Comparison of ENCODE assay signal across 28 cellular contexts in genomic region chr1:109569323-109569722, GRCh38. TPM values are rescaled to one million over a fixed set of nuclear protein-coding genes. Genes with fewer than 3 reads are reported as not detected.
A peak's percentile ranks its signal among the peaks of the same experiment; 100 is the strongest.
DNase-seq lines count a peak whose midpoint lies in the region; ATAC-seq, FAIRE-seq and TF ChIP-seq lines count a peak whose summit lies in the region.
"Had no signal": no experiment of that assay in that cellular context is flagged by ENCODE, and none has a peak within 500 bp of the region (broad histone marks: within the 10 kb centered on the region; RNA-seq: fewer than 3 reads in every experiment).

No MANE protein-coding gene starts in this region.

- peaks cover under 1% of the 10 kb centered on the region; the same call in 1 of the 2 replicates for H3K36me3 ChIP-seq in DOHH2 (ENCODE audit: control insufficient read depth, low read length)
- H3K36me3 ChIP-seq in RWPE2 (ENCODE audit: low read depth): peaks cover 12% of the 10 kb centered on the region
- H3K36me3 ChIP-seq in keratinocyte (ENCODE audit: control insufficient read depth in 2 of 2, extremely low read depth in 1 of 2, insufficient read depth in 2 of 2, low read length in 2 of 2): peaks cover 0 to 3% of the 10 kb centered on the region in 2 experiments
- no peaks in the 10 kb centered on the region for H3K36me3 ChIP-seq in testis (ENCODE audit: low read depth, missing control alignments)

- H3K4me2 ChIP-seq in DOHH2 (ENCODE audit: low read length) (0 out of 2 replicates have a peak overlapping the region, but pooled peaks have one; percentile 32), keratinocyte (ENCODE audit: control insufficient read depth, extremely low read depth, insufficient read depth, low read depth, low read length) (peak overlapping the region; percentile 7)

- peaks cover 10% of the 10 kb centered on the region; the same call in 1 of the 2 replicates for H4K20me1 ChIP-seq in DOHH2 (ENCODE audit: control insufficient read depth, insufficient read depth, low read depth, low read length)
- H4K20me1 ChIP-seq in keratinocyte (ENCODE audit: control insufficient read depth, extremely low read depth, insufficient read depth, low read length): peaks cover 15% of the 10 kb centered on the region

- H3K9me2 ChIP-seq in DOHH2 (replicated peaks; ENCODE audit: control insufficient read depth, low read length): no peaks in the 10 kb centered on the region

- H3K9me3 ChIP-seq in DOHH2 (ENCODE audit: control insufficient read depth, insufficient read depth, low read length): no peaks in the 10 kb centered on the region
- H3K9me3 ChIP-seq in RWPE2 (ENCODE audit: severe bottlenecking): no peaks in the 10 kb centered on the region
- H3K9me3 ChIP-seq in keratinocyte (ENCODE audit: control insufficient read depth, low read depth, low read length): no peaks in the 10 kb centered on the region
- H3K9me3 ChIP-seq in testis: no peaks in the 10 kb centered on the region
- H3K9me3 ChIP-seq: Caco-2 had no signal

- no peak for TF ChIP-seq POLR2A in testis (IDR thresholded peaks at IDR 0.05)

- WGBS in testis, 2 donors: 59 to 73% methylated on average over 1 of the region's 1 CpG

- TF ChIP-seq CTCF in DOHH2 (IDR thresholded peaks at IDR 0.05; ENCODE audit: low read depth, low read length, poor library complexity, severe bottlenecking) (no peak), RWPE2 (IDR thresholded peaks at IDR 0.05; ENCODE audit: poor library complexity, severe bottlenecking) (no peak), keratinocyte (optimal IDR thresholded peaks at IDR 0.05 in 1 of 3, IDR thresholded peaks at IDR 0.05 in 1 of 3, conservative IDR thresholded peaks at IDR 0.05 in 1 of 3; ENCODE audit: extremely low read depth in 1 of 3, insufficient read depth in 2 of 3, low read length in 3 of 3) (no peak), testis (IDR thresholded peaks at IDR 0.05) (no peak)

- no peak overlapping the region for H3K27ac ChIP-seq in DOHH2 (ENCODE audit: low read depth, low read length)
- H3K27ac ChIP-seq in RWPE2 (ENCODE audit: poor library complexity, severe bottlenecking): peak overlapping the region; percentile 40
- H3K27ac ChIP-seq in keratinocyte (ENCODE audit: control insufficient read depth, insufficient read depth, low read length): no peak overlapping the region
- H3K27ac ChIP-seq in testis: no peak overlapping the region

- intact Hi-C loops in testis (cut with DNase I; ENCODE audit: low total_unique reads): no loop called here

- H3K4me3 ChIP-seq in DOHH2 (ENCODE audit: low read length) (no peak overlapping the region), RWPE2 (ENCODE audit: severe bottlenecking) (no peak overlapping the region), keratinocyte (ENCODE audit: control insufficient read depth in 2 of 3, extremely low read depth in 1 of 3, insufficient read depth in 2 of 3, low read depth in 1 of 3, low read length in 3 of 3) (no peak overlapping the region), testis (no peak overlapping the region)

- H3K9ac ChIP-seq in keratinocyte (ENCODE audit: control insufficient read depth, extremely low read depth, insufficient read depth, low read length): no peak overlapping the region

- dilution Hi-C loops in keratinocyte (cut with MboI; ENCODE audit: extremely low pct_ligation_motif_present, low sequenced_read_pairs): no loop called here

- no peaks in the 10 kb centered on the region; the same call in 1 of the 2 replicates for H3F3A ChIP-seq in DOHH2 (ENCODE audit: control insufficient read depth, insufficient read depth)

- FAIRE-seq in keratinocyte (lab: Jason Lieb, UNC): no peak
- FAIRE-seq: GM12892, GM19239 had no signal

- H3K79me2 ChIP-seq in DOHH2 (ENCODE audit: control insufficient read depth, low read length): peaks cover 86% of the 10 kb centered on the region
- H3K79me2 ChIP-seq in keratinocyte (ENCODE audit: control insufficient read depth, insufficient read depth, low read length): peaks cover 95% of the 10 kb centered on the region

- peaks cover 2% of the 10 kb centered on the region for H3K9me1 ChIP-seq in keratinocyte (ENCODE audit: control insufficient read depth, extremely low read depth, insufficient read depth, low read length)

- no peak for DNase-seq in RWPE2 (ENCODE audit: low spot score)
- DNase-seq in keratinocyte (ENCODE audit: low read depth, low spot score): no peak
- DNase-seq in pons (ENCODE audit: low spot score): peak; percentile 29
- DNase-seq in COLO829 (ENCODE audit: low spot score): no peak
- DNase-seq in testis: no peak
- DNase-seq in GM03348 (ENCODE audit: low spot score): no peak
- DNase-seq in DMS53 treated with DMSO at 0.1 percent for 48 hours (lab: John Stamatoyannopoulos, UW; ENCODE audit: unreplicated experiment): no peak
- DNase-seq: C1 segment of cervical spinal cord; Caco-2; CD4-positive, alpha-beta memory T cell; DMS79; GF-D8; NCI-H1092; NCI-H1417 treated with DMSO at 0.1 percent for 48 hours; NCI-H187; NCI-H2081 treated with DMSO at 0.1 percent for 48 hours; NCI-H2171; NCI-H524 treated with DMSO at 0.1 percent for 48 hours; NCI-H774; RPMI8226; SHP77 treated with DMSO at 0.1 percent for 48 hours had no signal

- H2AFZ ChIP-seq in keratinocyte (ENCODE audit: control insufficient read depth, low read length): no peak overlapping the region

- H3K4me1 ChIP-seq in DOHH2 (ENCODE audit: control insufficient read depth, low read length) (peaks cover 25% of the 10 kb centered on the region), RWPE2 (ENCODE audit: insufficient read depth, poor library complexity, severe bottlenecking) (peaks cover 23% of the 10 kb centered on the region), keratinocyte (ENCODE audit: control insufficient read depth, extremely low read depth, insufficient read depth, low read length) (peaks cover 20% of the 10 kb centered on the region), testis (peaks cover 4% of the 10 kb centered on the region)

- no peak for ATAC-seq in RWPE2 (ENCODE audit: low read depth)
- ATAC-seq: HCT116 had no signal

- H3K27me3 ChIP-seq in DOHH2 (ENCODE audit: control insufficient read depth, low read length): no peaks in the 10 kb centered on the region
- H3K27me3 ChIP-seq in RWPE2 (ENCODE audit: insufficient read depth, poor library complexity, severe bottlenecking): no peaks in the 10 kb centered on the region
- no peaks in the 10 kb centered on the region for H3K27me3 ChIP-seq in keratinocyte (ENCODE audit: control insufficient read depth, extremely low read depth, insufficient read depth, low read length)
- no peaks in the 10 kb centered on the region for H3K27me3 ChIP-seq in testis

RNA-seq across cellular contexts. Expression of gene GNAI3, which starts 20.9 kb away (rescaled TPM):
- polyA plus RNA-seq in keratinocyte (8.3 to 14.1 TPM (median 10.3 TPM) in 3 replicates), testis (ENCODE audit: insufficient read depth, low read depth, low replicate concordance) (5.7 TPM)
- polyA plus RNA-seq in keratinocyte (2011; ENCODE audit: low read depth): 12.5 TPM
- 7.7 and 13.2 TPM in 2 replicates for polyA plus RNA-seq in keratinocyte (2011; cell fraction: cytosol; rRNA removed)
- 9.7 and 12.4 TPM in 2 replicates for polyA plus RNA-seq in keratinocyte (2011; cell fraction: nucleus; rRNA removed)
- 9.7 and 10.5 TPM in 2 replicates for polyA plus RNA-seq in keratinocyte (2012; ENCODE audit: low replicate concordance)
- polyA minus RNA-seq in keratinocyte: 3.5 to 18.4 TPM (median 11.0 TPM) in 3 replicates
- polyA minus RNA-seq in keratinocyte (2011; cell fraction: cytosol; rRNA and poly(A)+ RNA removed): 8.8 TPM
- polyA minus RNA-seq in keratinocyte (2011; cell fraction: nucleus; rRNA and poly(A)+ RNA removed): 11.6 and 20.2 TPM in 2 replicates
- 1 to 10 TPM; 5.8 to 5.9 TPM for total RNA-seq in testis

RNA-seq across cellular contexts. Expression of gene GPR61, which starts 29.7 kb away (rescaled TPM):
- polyA plus RNA-seq in keratinocyte (0.12 to 0.17 TPM in 2 of 3 replicates, not detected in the other), testis (ENCODE audit: insufficient read depth, low read depth, low replicate concordance) (0.91 TPM)
- polyA plus RNA-seq in keratinocyte (2011; ENCODE audit: low read depth): not detected
- not detected in 2 replicates for polyA plus RNA-seq in keratinocyte (2011; cell fraction: cytosol; rRNA removed)
- 0.33 TPM in 1 of 2 replicates, not detected in the other for polyA plus RNA-seq in keratinocyte (2011; cell fraction: nucleus; rRNA removed)
- 0.59 TPM in 1 of 2 replicates, not detected in the other for polyA plus RNA-seq in keratinocyte (2012; ENCODE audit: low replicate concordance)
- 0.03 TPM in 1 of 3 replicates, not detected in the others for polyA minus RNA-seq in keratinocyte
- polyA minus RNA-seq in keratinocyte (2011; cell fraction: cytosol; rRNA and poly(A)+ RNA removed): not detected
- not detected in 2 replicates for polyA minus RNA-seq in keratinocyte (2011; cell fraction: nucleus; rRNA and poly(A)+ RNA removed)
- 1 to 10 TPM; 2.5 to 4.1 TPM for total RNA-seq in testis
- total RNA-seq: Caco-2, H4, HT-29 had no signal
- polyA plus RNA-seq: AG04450 had no signal

RNA-seq across cellular contexts. Expression of gene GNAT2, which starts 50.1 kb away (rescaled TPM):
- polyA plus RNA-seq in keratinocyte: 0.17 to 0.23 TPM in 2 of 3 replicates, not detected in the other
- not detected for polyA plus RNA-seq in keratinocyte (2011; ENCODE audit: low read depth)
- polyA plus RNA-seq in keratinocyte (2011; cell fraction: cytosol; rRNA removed): not detected in 2 replicates
- polyA plus RNA-seq in keratinocyte (2011; cell fraction: nucleus; rRNA removed): not detected in 2 replicates
- not detected in 2 replicates for polyA plus RNA-seq in keratinocyte (2012; ENCODE audit: low replicate concordance)
- not detected in 3 replicates for polyA minus RNA-seq in keratinocyte
- not detected for polyA minus RNA-seq in keratinocyte (2011; cell fraction: cytosol; rRNA and poly(A)+ RNA removed)
- not detected in 2 replicates for polyA minus RNA-seq in keratinocyte (2011; cell fraction: nucleus; rRNA and poly(A)+ RNA removed)
- total RNA-seq in testis: 1 to 10 TPM; 2.8 to 3.0 TPM
- 4.1 TPM for polyA plus RNA-seq in testis (ENCODE audit: insufficient read depth, low read depth, low replicate concordance)
- total RNA-seq: Caco-2; CD4-positive, alpha-beta memory T cell; HT-29 had no signal
- polyA plus RNA-seq: CD4-positive, alpha-beta memory T cell had no signal

RNA-seq across cellular contexts. Expression of gene AMPD2, which starts 50.3 kb away (rescaled TPM):
- polyA plus RNA-seq in keratinocyte (17.6 to 23.6 TPM (median 21.4 TPM) in 3 replicates), testis (ENCODE audit: insufficient read depth, low read depth, low replicate concordance) (35.0 TPM)
- 8.5 TPM for polyA plus RNA-seq in keratinocyte (2011; ENCODE audit: low read depth)
- polyA plus RNA-seq in keratinocyte (2011; cell fraction: cytosol; rRNA removed): 10.8 and 13.0 TPM in 2 replicates
- polyA plus RNA-seq in keratinocyte (2011; cell fraction: nucleus; rRNA removed): 77.6 and 98.9 TPM in 2 replicates
- polyA plus RNA-seq in keratinocyte (2012; ENCODE audit: low replicate concordance): 22.2 and 24.5 TPM in 2 replicates
- polyA minus RNA-seq in keratinocyte: 30.5 to 75.5 TPM (median 37.9 TPM) in 3 replicates
- polyA minus RNA-seq in keratinocyte (2011; cell fraction: cytosol; rRNA and poly(A)+ RNA removed): 22.4 TPM
- polyA minus RNA-seq in keratinocyte (2011; cell fraction: nucleus; rRNA and poly(A)+ RNA removed): 34.0 and 39.4 TPM in 2 replicates
- 10 to 100 TPM; 54.4 to 54.5 TPM for total RNA-seq in testis

RNA-seq across cellular contexts. Expression of gene AMIGO1, which starts 59.8 kb away (rescaled TPM):
- polyA plus RNA-seq in keratinocyte (0.20 to 0.26 TPM (median 0.24 TPM) in 3 replicates), testis (ENCODE audit: insufficient read depth, low read depth, low replicate concordance) (6.7 TPM)
- polyA plus RNA-seq in keratinocyte (2011; ENCODE audit: low read depth): not detected
- 0.21 and 0.23 TPM in 2 replicates for polyA plus RNA-seq in keratinocyte (2011; cell fraction: cytosol; rRNA removed)
- polyA plus RNA-seq in keratinocyte (2011; cell fraction: nucleus; rRNA removed): 0.37 and 0.60 TPM in 2 replicates
- 0.21 and 0.52 TPM in 2 replicates for polyA plus RNA-seq in keratinocyte (2012; ENCODE audit: low replicate concordance)
- polyA minus RNA-seq in keratinocyte: 0.33 to 1.3 TPM (median 0.45 TPM) in 3 replicates
- not detected for polyA minus RNA-seq in keratinocyte (2011; cell fraction: cytosol; rRNA and poly(A)+ RNA removed)
- polyA minus RNA-seq in keratinocyte (2011; cell fraction: nucleus; rRNA and poly(A)+ RNA removed): 0.21 and 0.39 TPM in 2 replicates
- 1 to 10 TPM; 5.1 to 6.0 TPM for total RNA-seq in testis
